Comparison of ENCODE assay signal across 1 cellular context in genomic region chr11:67391304-67392181, GRCh38.
TF ChIP-seq lines count a peak whose summit lies in the region.

Gene RAD9A, plus strand, starts transcription at chr11:67391986. Its CDS starts 59 bp downstream, at chr11:67392045.

TF ChIP-seq in H1, 55 proteins besides CTCF, POLR2A, EP300 and RAD21:
- TF ChIP-seq ATF2 (IDR thresholded peaks at IDR 0.05; ENCODE audit: low read length) (no peak), NRF1 (IDR thresholded peaks at IDR 0.05; ENCODE audit: low read depth, low read length) (no peak), BRCA1 (IDR thresholded peaks at IDR 0.05; ENCODE audit: low read depth, low read length) (no peak), TEAD4 (IDR thresholded peaks at IDR 0.05; ENCODE audit: low read depth, low read length) (no peak), HDAC6 (IDR thresholded peaks at IDR 0.05; ENCODE audit: low read depth, low read length) (no peak), SUZ12 (IDR thresholded peaks at IDR 0.05; ENCODE audit: low read length) (no peak), ATF3 (IDR thresholded peaks at IDR 0.05; ENCODE audit: insufficient read depth, low read depth, low read length) (peak; percentile 100), GABPA (IDR thresholded peaks at IDR 0.05; ENCODE audit: borderline replicate concordance, insufficient read depth, low read length) (no peak), FOSL1 (IDR thresholded peaks at IDR 0.05; ENCODE audit: insufficient read depth, low read depth, low read length) (no peak), MAFK (IDR thresholded peaks at IDR 0.05; ENCODE audit: low read depth, low read length) (no peak; the same call in 1 of the 2 replicates), SP4 (IDR thresholded peaks at IDR 0.05; ENCODE audit: low read length) (peak; percentile 99), NANOG (IDR thresholded peaks at IDR 0.05; ENCODE audit: insufficient read depth, low read depth, low read length, poor library complexity, severe bottlenecking) (no peak), RNF2 (IDR thresholded peaks at IDR 0.05; ENCODE audit: borderline replicate concordance, low read depth, low read length, missing control alignments, poor library complexity, severe bottlenecking) (no peak), SRF (IDR thresholded peaks at IDR 0.05; ENCODE audit: low read depth, low read length) (0 out of 2 replicates have a peak, but pooled peaks have one; percentile 19), POLR2AphosphoS5 (IDR thresholded peaks at IDR 0.05; ENCODE audit: low read depth, low read length) (peak; percentile 61; the same call in 1 of the 2 replicates), TBP (IDR thresholded peaks at IDR 0.05; ENCODE audit: low read depth, low read length) (peak; percentile 59; the same call in 1 of the 2 replicates), TAF7 (optimal IDR thresholded peaks at IDR 0.05; ENCODE audit: borderline replicate concordance, low read depth, low read length) (peak; percentile 67), YY1 (IDR thresholded peaks at IDR 0.05; ENCODE audit: low read depth, low read length) (0 out of 2 replicates have a peak, but pooled peaks have one; percentile 13), CEBPB (IDR thresholded peaks at IDR 0.05; ENCODE audit: low read depth, low read length) (no peak), BCL11A (IDR thresholded peaks at IDR 0.05; ENCODE audit: low read depth in 2 of 2, low read length in 2 of 2) (no peak), CHD2 (IDR thresholded peaks at IDR 0.05; ENCODE audit: low read length) (0 out of 2 replicates have a peak, but pooled peaks have one; percentile 18), RXRA (IDR thresholded peaks at IDR 0.05; ENCODE audit: insufficient read depth, low read depth, low read length) (no peak), SP2 (IDR thresholded peaks at IDR 0.05; ENCODE audit: low read length) (no peak), TCF12 (IDR thresholded peaks at IDR 0.05; ENCODE audit: low read depth, low read length) (0 out of 2 replicates have a peak, but pooled peaks have one; percentile 57), CREB1 (IDR thresholded peaks at IDR 0.05) (peak; percentile 77), RBBP5 (IDR thresholded peaks at IDR 0.05; ENCODE audit: borderline replicate concordance, low read depth, low read length) (no peak), KDM1A (IDR thresholded peaks at IDR 0.05; ENCODE audit: borderline replicate concordance, low read length) (no peak), KDM5A (IDR thresholded peaks at IDR 0.05; ENCODE audit: low read length) (no peak), TAF1 (IDR thresholded peaks at IDR 0.05; ENCODE audit: low read depth, low read length) (peak; percentile 53), BACH1 (IDR thresholded peaks at IDR 0.05; ENCODE audit: low read length) (no peak), E2F6 (IDR thresholded peaks at IDR 0.05) (peak; percentile 98), SIRT6 (IDR thresholded peaks at IDR 0.05; ENCODE audit: low read length) (no peak), SP1 (IDR thresholded peaks at IDR 0.05; ENCODE audit: low read depth, low read length) (peak; percentile 66; the same call in 1 of the 2 replicates), MAX (IDR thresholded peaks at IDR 0.05) (peak; percentile 99), HDAC2 (IDR thresholded peaks at IDR 0.05; ENCODE audit: borderline replicate concordance in 1 of 2, low read depth in 2 of 2, low read length in 2 of 2) (peak; percentile 75 to 85; a peak in 2 of 4 replicates), JUND (IDR thresholded peaks at IDR 0.05; ENCODE audit: low read length) (no peak), USF2 (IDR thresholded peaks at IDR 0.05; ENCODE audit: low read length) (peak; percentile 100), CTBP2 (IDR thresholded peaks at IDR 0.05; ENCODE audit: borderline replicate concordance, insufficient read depth, insufficient read length, low read length) (no peak), SIN3A (conservative IDR thresholded peaks at IDR 0.05 in 1 of 2, IDR thresholded peaks at IDR 0.05 in 1 of 2; ENCODE audit: low read depth in 1 of 2, low read length in 2 of 2) (peak; percentile 90 to 94), GTF2F1 (IDR thresholded peaks at IDR 0.05; ENCODE audit: borderline replicate concordance, low read depth, low read length) (peak; percentile 64), EZH2 (IDR thresholded peaks at IDR 0.05; ENCODE audit: low read depth, low read length, severe bottlenecking) (no peak), RFX5 (IDR thresholded peaks at IDR 0.05; ENCODE audit: borderline replicate concordance, low read depth, low read length) (no peak), CHD1 (IDR thresholded peaks at IDR 0.05; ENCODE audit: low read depth, low read length) (no peak), SIX5 (IDR thresholded peaks at IDR 0.05; ENCODE audit: low read depth, low read length) (no peak), PHF8 (conservative IDR thresholded peaks at IDR 0.05; ENCODE audit: low read depth, low read length) (peak; percentile 80), SAP30 (IDR thresholded peaks at IDR 0.05; ENCODE audit: insufficient read depth, insufficient replicate concordance, low read length) (peak; percentile 21), JUN (IDR thresholded peaks at IDR 0.05; ENCODE audit: low read depth, low read length) (no peak), POU5F1 (IDR thresholded peaks at IDR 0.05; ENCODE audit: low read depth, low read length) (0 out of 2 replicates have a peak, but pooled peaks have one; percentile 52), KDM4A (IDR thresholded peaks at IDR 0.05; ENCODE audit: low read depth, low read length, severe bottlenecking) (peak; percentile 65), CHD7 (IDR thresholded peaks at IDR 0.05; ENCODE audit: insufficient replicate concordance, low read length) (no peak), EGR1 (IDR thresholded peaks at IDR 0.05; ENCODE audit: borderline replicate concordance, low read depth, low read length) (peak; percentile 66), ASH2L (IDR thresholded peaks at IDR 0.05; ENCODE audit: low read length) (peak; percentile 27), CBX5 (IDR thresholded peaks at IDR 0.05; ENCODE audit: low read depth, low read length) (no peak), CBX8 (IDR thresholded peaks at IDR 0.05; ENCODE audit: borderline replicate concordance, low read depth, low read length) (no peak), ZNF274 (IDR thresholded peaks at IDR 0.05; ENCODE audit: borderline replicate concordance, extremely low read depth, low read length) (no peak)
TF ChIP-seq in H1: peak in this region for 24.
